In genomic region chr1:70896224-70896623, GRCh38 we compare ENCODE assay signal across 1 cellular context.
TF ChIP-seq lines count a peak whose summit lies in the region.

No MANE protein-coding gene starts in this region.

TF ChIP-seq in K562, 482 proteins besides CTCF, POLR2A, EP300 and RAD21 (continued from another document):
- 0 out of 4 replicates have a peak, but pooled peaks of 1 of the 2 experiments have one; percentile 5 for TF ChIP-seq RCOR1 (IDR thresholded peaks at IDR 0.05; ENCODE audit: borderline replicate concordance in 1 of 2, low read depth in 2 of 2, low read length in 2 of 2)
- no peak for TF ChIP-seq RBM14 (IDR thresholded peaks at IDR 0.05; ENCODE audit: borderline replicate concordance, insufficient read depth, low read depth, low read length)
- TF ChIP-seq YBX1 (IDR thresholded peaks at IDR 0.05): no peak
- TF ChIP-seq, protein P1, sequence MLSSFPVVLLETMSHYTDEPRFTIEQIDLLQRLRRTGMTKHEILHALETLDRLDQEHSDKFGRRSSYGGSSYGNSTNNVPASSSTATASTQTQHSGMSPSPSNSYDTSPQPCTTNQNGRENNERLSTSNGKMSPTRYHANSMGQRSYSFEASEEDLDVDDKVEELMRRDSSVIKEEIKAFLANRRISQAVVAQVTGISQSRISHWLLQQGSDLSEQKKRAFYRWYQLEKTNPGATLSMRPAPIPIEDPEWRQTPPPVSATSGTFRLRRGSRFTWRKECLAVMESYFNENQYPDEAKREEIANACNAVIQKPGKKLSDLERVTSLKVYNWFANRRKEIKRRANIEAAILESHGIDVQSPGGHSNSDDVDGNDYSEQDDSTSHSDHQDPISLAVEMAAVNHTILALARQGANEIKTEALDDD (IDR thresholded peaks at IDR 0.05): 0 out of 2 replicates have a peak, but pooled peaks have one; percentile 35
- TF ChIP-seq ZNF551 (CRISPR knock-in tag; IDR thresholded peaks at IDR 0.05): no peak
- no peak for TF ChIP-seq KDM4B (IDR thresholded peaks at IDR 0.05; ENCODE audit: borderline replicate concordance in 2 of 2, low read depth in 1 of 2)
- TF ChIP-seq FOXJ3 (CRISPR knock-in tag; IDR thresholded peaks at IDR 0.05): no peak
- TF ChIP-seq ZC3H8 (IDR thresholded peaks at IDR 0.05): no peak
- TF ChIP-seq ARID4B (CRISPR knock-in tag; IDR thresholded peaks at IDR 0.05): no peak
- TF ChIP-seq KAT8 (IDR thresholded peaks at IDR 0.05; ENCODE audit: low read depth): no peak
- no peak for TF ChIP-seq POU5F1 (IDR thresholded peaks at IDR 0.05; ENCODE audit: borderline replicate concordance, low read depth, low read length, partially characterized antibody)
- no peak for TF ChIP-seq TAF15 (IDR thresholded peaks at IDR 0.05; ENCODE audit: low read depth, low read length)
- TF ChIP-seq SFPQ (IDR thresholded peaks at IDR 0.05; ENCODE audit: low read depth, low read length): no peak
